2 cellular contexts compared by ENCODE assay signal in the genomic region with DNA sequence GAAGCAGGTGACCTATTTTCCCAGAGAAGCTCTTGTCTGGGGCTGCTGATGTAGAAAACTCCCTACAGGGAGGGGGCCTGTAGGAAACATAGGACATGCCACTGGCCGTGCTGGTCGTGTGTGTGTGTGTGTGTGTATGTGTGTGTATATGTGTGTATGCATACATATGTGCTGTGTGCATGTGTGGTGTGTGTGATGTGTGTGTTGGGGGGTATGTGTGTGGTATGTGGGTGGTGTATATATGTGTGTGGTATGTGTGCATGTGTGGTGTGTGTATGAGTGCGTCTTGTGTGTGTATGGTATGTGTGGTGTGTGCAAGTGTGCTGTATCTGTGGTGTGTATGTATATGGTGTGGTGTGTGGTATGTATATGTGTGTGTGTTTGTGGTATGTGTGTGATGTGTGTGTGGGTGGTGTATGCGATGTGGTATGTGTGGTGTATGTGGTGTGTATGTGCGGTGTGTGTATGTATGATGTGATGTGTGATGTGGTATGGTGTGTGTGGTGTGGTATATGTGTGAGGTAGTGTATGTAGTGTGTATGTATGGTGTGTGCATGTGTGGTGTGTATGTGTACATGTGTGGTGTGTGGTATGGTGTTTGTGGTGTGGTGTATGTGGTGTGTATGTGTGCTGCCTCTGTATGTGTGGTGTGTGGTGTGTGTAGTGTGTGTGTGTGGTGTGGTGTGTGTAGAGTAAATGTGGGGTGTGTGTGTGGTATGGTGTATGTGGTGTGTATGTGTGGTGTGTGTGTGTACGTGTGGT.
TF ChIP-seq lines count a peak whose summit lies in the region.

No MANE protein-coding gene starts in this region.

TF ChIP-seq in HEK293, 187 proteins besides CTCF, POLR2A, EP300 and RAD21 (continues in another document):
- TF ChIP-seq, protein P1, sequence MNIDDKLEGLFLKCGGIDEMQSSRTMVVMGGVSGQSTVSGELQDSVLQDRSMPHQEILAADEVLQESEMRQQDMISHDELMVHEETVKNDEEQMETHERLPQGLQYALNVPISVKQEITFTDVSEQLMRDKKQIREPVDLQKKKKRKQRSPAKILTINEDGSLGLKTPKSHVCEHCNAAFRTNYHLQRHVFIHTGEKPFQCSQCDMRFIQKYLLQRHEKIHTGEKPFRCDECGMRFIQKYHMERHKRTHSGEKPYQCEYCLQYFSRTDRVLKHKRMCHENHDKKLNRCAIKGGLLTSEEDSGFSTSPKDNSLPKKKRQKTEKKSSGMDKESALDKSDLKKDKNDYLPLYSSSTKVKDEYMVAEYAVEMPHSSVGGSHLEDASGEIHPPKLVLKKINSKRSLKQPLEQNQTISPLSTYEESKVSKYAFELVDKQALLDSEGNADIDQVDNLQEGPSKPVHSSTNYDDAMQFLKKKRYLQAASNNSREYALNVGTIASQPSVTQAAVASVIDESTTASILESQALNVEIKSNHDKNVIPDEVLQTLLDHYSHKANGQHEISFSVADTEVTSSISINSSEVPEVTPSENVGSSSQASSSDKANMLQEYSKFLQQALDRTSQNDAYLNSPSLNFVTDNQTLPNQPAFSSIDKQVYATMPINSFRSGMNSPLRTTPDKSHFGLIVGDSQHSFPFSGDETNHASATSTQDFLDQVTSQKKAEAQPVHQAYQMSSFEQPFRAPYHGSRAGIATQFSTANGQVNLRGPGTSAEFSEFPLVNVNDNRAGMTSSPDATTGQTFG (tag by site-specific recombination; IDR thresholded peaks at IDR 0.05; ENCODE audit: borderline replicate concordance), result peak; percentile 59; the same call in 1 of the 2 replicates
- TF ChIP-seq ZNF211 (tag by site-specific recombination; IDR thresholded peaks at IDR 0.05; ENCODE audit: low read depth) (peak; percentile 69), ZNF266 (tag by site-specific recombination; IDR thresholded peaks at IDR 0.05; ENCODE audit: low read depth) (peak; percentile 31; the same call in 1 of the 2 replicates), ZNF274 (IDR thresholded peaks at IDR 0.05; ENCODE audit: low read length) (no peak), ZNF274 (tag by site-specific recombination; IDR thresholded peaks at IDR 0.05; ENCODE audit: borderline replicate concordance) (peak; percentile 57; the same call in 1 of the 2 replicates), ZBTB26 (tag by site-specific recombination; optimal IDR thresholded peaks at IDR 0.05) (peak; percentile 8), ZFHX2 (tag by site-specific recombination; conservative IDR thresholded peaks at IDR 0.05) (peak; percentile 37; the same call in 1 of the 2 replicates), ZNF239 (tag by site-specific recombination; IDR thresholded peaks at IDR 0.05) (0 out of 2 replicates have a peak, but pooled peaks have one; percentile 7), ZNF521 (tag by site-specific recombination; IDR thresholded peaks at IDR 0.05) (peak; percentile 59; the same call in 1 of the 2 replicates), ZNF114 (tag by site-specific recombination; IDR thresholded peaks at IDR 0.05) (0 out of 2 replicates have a peak, but pooled peaks have one; percentile 49), ZNF791 (tag by site-specific recombination; IDR thresholded peaks at IDR 0.05) (0 out of 2 replicates have a peak, but pooled peaks have one; percentile 9), ZNF658 (tag by site-specific recombination; IDR thresholded peaks at IDR 0.05) (no peak), OSR2 (tag by site-specific recombination; IDR thresholded peaks at IDR 0.05) (no peak), ZNF18 (tag by site-specific recombination; IDR thresholded peaks at IDR 0.05) (peak; percentile 65; the same call in 1 of the 2 replicates), ZNF112 (tag by site-specific recombination; IDR thresholded peaks at IDR 0.05) (0 out of 2 replicates have a peak, but pooled peaks have one; percentile 12), ZNF292 (tag by site-specific recombination; IDR thresholded peaks at IDR 0.05; ENCODE audit: borderline replicate concordance, low read depth) (no peak), ZNF391 (tag by site-specific recombination; IDR thresholded peaks at IDR 0.05; ENCODE audit: borderline replicate concordance, low read depth) (no peak), ZNF621 (tag by site-specific recombination; IDR thresholded peaks at IDR 0.05) (peak; percentile 26; the same call in 1 of the 2 replicates), ZNF544 (tag by site-specific recombination; IDR thresholded peaks at IDR 0.05) (no peak), ZNF776 (tag by site-specific recombination; IDR thresholded peaks at IDR 0.05; ENCODE audit: borderline replicate concordance) (peak; percentile 77; the same call in 1 of the 2 replicates), ZNF488 (tag by site-specific recombination; IDR thresholded peaks at IDR 0.05) (0 out of 2 replicates have a peak, but pooled peaks have one; percentile 51), ZNF707 (tag by site-specific recombination; IDR thresholded peaks at IDR 0.05) (peak; percentile 25; the same call in 1 of the 2 replicates)

TF ChIP-seq in IMR-90, 13 proteins besides CTCF, POLR2A, EP300 and RAD21:
- no peak for TF ChIP-seq RFX5 (IDR thresholded peaks at IDR 0.05; ENCODE audit: low read depth, low read length)
- TF ChIP-seq CEBPB (IDR thresholded peaks at IDR 0.05; ENCODE audit: low read depth, low read length), result no peak
- no peak for TF ChIP-seq CHD1 (IDR thresholded peaks at IDR 0.05; ENCODE audit: low read depth, low read length)
- TF ChIP-seq RCOR1 (IDR thresholded peaks at IDR 0.05; ENCODE audit: insufficient replicate concordance, low read length), result no peak
- TF ChIP-seq NFE2L2 (IDR thresholded peaks at IDR 0.05; ENCODE audit: low read depth, low read length), result no peak
